In genomic region chr19:14005381-14006084, GRCh38 we compare ENCODE assay signal across 1 cellular context.
TF ChIP-seq lines count a peak whose summit lies in the region.

No MANE protein-coding gene starts in this region.

TF ChIP-seq in K562, 482 proteins besides CTCF, POLR2A, EP300 and RAD21 (continued from another document and continues in another):
- TF ChIP-seq ZFP91 (CRISPR knock-in tag; IDR thresholded peaks at IDR 0.05): no peak
- TF ChIP-seq ZFX (CRISPR knock-in tag; IDR thresholded peaks at IDR 0.05): no peak; the same call in 1 of the 2 replicates
- TF ChIP-seq HMGXB4 (CRISPR knock-in tag; IDR thresholded peaks at IDR 0.05): no peak
- TF ChIP-seq GABPA (tag; conservative IDR thresholded peaks at IDR 0.05; ENCODE audit: low read depth): peak; percentile 37; the same call in 1 of the 2 replicates
- TF ChIP-seq LARP7 (IDR thresholded peaks at IDR 0.05): 0 out of 2 replicates have a peak, but pooled peaks have one; percentile 61
- TF ChIP-seq DNMT1 (IDR thresholded peaks at IDR 0.05): no peak
- TF ChIP-seq RBM25 (IDR thresholded peaks at IDR 0.05; ENCODE audit: low read depth, low read length, severe bottlenecking): peak; percentile 88
- no peak; a peak in 2 of 4 replicates for TF ChIP-seq KDM4B (IDR thresholded peaks at IDR 0.05; ENCODE audit: borderline replicate concordance in 2 of 2, low read depth in 1 of 2)
- TF ChIP-seq NR0B1 (IDR thresholded peaks at IDR 0.05; ENCODE audit: partially characterized antibody): no peak
- TF ChIP-seq ZNF77 (CRISPR knock-in tag; IDR thresholded peaks at IDR 0.05): no peak
- TF ChIP-seq ESRRB (CRISPR knock-in tag; IDR thresholded peaks at IDR 0.05; ENCODE audit: borderline replicate concordance): no peak
- no peak for TF ChIP-seq IRF2 (CRISPR knock-in tag; IDR thresholded peaks at IDR 0.05)
- peak; percentile 28 to 42 for TF ChIP-seq AFF1 (IDR thresholded peaks at IDR 0.05; ENCODE audit: low read depth in 1 of 2, partially characterized antibody in 2 of 2)
- no peak for TF ChIP-seq RFX5 (IDR thresholded peaks at IDR 0.05; ENCODE audit: low read depth, low read length)
- TF ChIP-seq IFI16 (CRISPR knock-in tag; IDR thresholded peaks at IDR 0.05): no peak
- no peak for TF ChIP-seq CAMTA2 (CRISPR knock-in tag; conservative IDR thresholded peaks at IDR 0.05)
- TF ChIP-seq ARNT (IDR thresholded peaks at IDR 0.05): peak; percentile 85 to 94
- 0 out of 2 replicates have a peak, but pooled peaks have one; percentile 62 for TF ChIP-seq FOXM1 (IDR thresholded peaks at IDR 0.05; ENCODE audit: low read depth)
- TF ChIP-seq FOXM1 (CRISPR knock-in tag; IDR thresholded peaks at IDR 0.05; ENCODE audit: low read depth): no peak
- TF ChIP-seq PCBP1 (IDR thresholded peaks at IDR 0.05; ENCODE audit: low read depth, low read length, poor library complexity, severe bottlenecking): no peak
- 0 out of 2 replicates have a peak, but pooled peaks have one; percentile 41 for TF ChIP-seq NFATC3 (IDR thresholded peaks at IDR 0.05)
- TF ChIP-seq DLX4 (CRISPR knock-in tag; IDR thresholded peaks at IDR 0.05): no peak
- no peak for TF ChIP-seq ZNF696 (CRISPR knock-in tag; conservative IDR thresholded peaks at IDR 0.05)
- no peak for TF ChIP-seq CHD7 (IDR thresholded peaks at IDR 0.05; ENCODE audit: low read depth, low read length)
- no peak for TF ChIP-seq WHSC1 (IDR thresholded peaks at IDR 0.05; ENCODE audit: low read length)
- no peak for TF ChIP-seq SRSF7 (optimal IDR thresholded peaks at IDR 0.05; ENCODE audit: low read depth, low read length)
- TF ChIP-seq POLR2B (IDR thresholded peaks at IDR 0.05; ENCODE audit: low read depth, partially characterized antibody): no peak
- no peak for TF ChIP-seq ZNF134 (CRISPR knock-in tag; conservative IDR thresholded peaks at IDR 0.05)
- TF ChIP-seq ZNF224 (CRISPR knock-in tag; IDR thresholded peaks at IDR 0.05): 0 out of 2 replicates have a peak, but pooled peaks have one; percentile 36
- no peak for TF ChIP-seq L3MBTL2 (IDR thresholded peaks at IDR 0.05)
- no peak for TF ChIP-seq ZNF584 (CRISPR knock-in tag; IDR thresholded peaks at IDR 0.05; ENCODE audit: low read depth)
- no peak for TF ChIP-seq XRCC3 (IDR thresholded peaks at IDR 0.05)
- no peak for TF ChIP-seq ZNF280B (CRISPR knock-in tag; IDR thresholded peaks at IDR 0.05)
- TF ChIP-seq ZNF174 (CRISPR knock-in tag; IDR thresholded peaks at IDR 0.05): no peak
- no peak for TF ChIP-seq PHTF2 (CRISPR knock-in tag; IDR thresholded peaks at IDR 0.05)
- TF ChIP-seq ZNF12 (CRISPR knock-in tag; IDR thresholded peaks at IDR 0.05): no peak
- no peak for TF ChIP-seq RBM34 (IDR thresholded peaks at IDR 0.05; ENCODE audit: borderline replicate concordance, insufficient read depth, low read length)
- peak; percentile 23 to 56; a peak in 2 of 4 replicates for TF ChIP-seq TRIM24 (IDR thresholded peaks at IDR 0.05)
- TF ChIP-seq ZNF436 (CRISPR knock-in tag; IDR thresholded peaks at IDR 0.05): no peak
- TF ChIP-seq ZNF695 (CRISPR knock-in tag; IDR thresholded peaks at IDR 0.05): no peak
